ENCODE assay signal across 15 cellular contexts in genomic region chr7:157714166-157715070, GRCh38.
A peak's percentile ranks its signal among the peaks of the same experiment; 100 is the strongest.
DNase-seq lines count a peak whose midpoint lies in the region; ATAC-seq and TF ChIP-seq lines count a peak whose summit lies in the region.
"Had no signal": no experiment of that assay in that cellular context is flagged by ENCODE, and none has a peak within 500 bp of the region (broad histone marks: within the 10 kb centered on the region; RNA-seq: fewer than 3 reads in every experiment).

No MANE protein-coding gene starts in this region.

- DNase-seq in activated T-cell treated with anti-CD3 and anti-CD28 coated beads, Interleukin-2, amount 50 U/mL, for 1 hour = peak; percentile 7
- DNase-seq in activated T-cell treated with anti-CD3 and anti-CD28 coated beads for 4 hours (no peak), Peyer's patch (peak in 2 of 3 donors; percentile 26 to 33), lower lobe of right lung (peak; percentile 28), sigmoid colon (peak; percentile 36), RWPE1 (ENCODE audit: low spot score) (no peak)
- no peak for DNase-seq in effector CD8-positive, alpha-beta T cell (lab: John Stamatoyannopoulos, UW)
- DNase-seq: ACHN; C1 segment of cervical spinal cord; Calu3; CD4-positive, alpha-beta T cell; DMS 273 treated with DMSO at 0.1 percent for 48 hours had no signal

- no peak overlapping the region for H3K27ac ChIP-seq in Peyer's patch
- H3K27ac ChIP-seq in lower lobe of right lung = no peak overlapping the region
- no peak overlapping the region for H3K27ac ChIP-seq in sigmoid colon
- H3K27ac ChIP-seq in RWPE1 = no peak overlapping the region

- CTCF ChIA-PET in RWPE1 (lab: Yijun Ruan, JAX) = no interaction called here

- POLR2A ChIA-PET in RWPE1 (lab: Yijun Ruan, JAX; ENCODE audit: low non-redundant PET) = no interaction called here

- no peak for TF ChIP-seq EP300 in sigmoid colon (IDR thresholded peaks at IDR 0.05)

- H3K4me1 ChIP-seq in Peyer's patch = no peaks in the 10 kb centered on the region
- no peaks in the 10 kb centered on the region for H3K4me1 ChIP-seq in lower lobe of right lung
- no peaks in the 10 kb centered on the region for H3K4me1 ChIP-seq in sigmoid colon

- ATAC-seq in lower lobe of right lung (peak in 1 of 2 donors; percentile 11), GM21619 (IDR thresholded peaks at IDR 0.05; ENCODE audit: unreplicated experiment) (no peak)
- ATAC-seq: GM12878, GM23338 had no signal

- H3K27me3 ChIP-seq in Peyer's patch = no peaks in the 10 kb centered on the region
- H3K27me3 ChIP-seq in lower lobe of right lung (ENCODE audit: low read depth) = no peaks in the 10 kb centered on the region
- H3K27me3 ChIP-seq in sigmoid colon = peaks cover 0 to 6% (median 0%) of the 10 kb centered on the region in 3 donors

- H3K4me3 ChIP-seq in Peyer's patch = no peak overlapping the region
- no peak overlapping the region for H3K4me3 ChIP-seq in lower lobe of right lung
- no peak overlapping the region for H3K4me3 ChIP-seq in sigmoid colon
- H3K4me3 ChIP-seq: GM12878, GM23338 had no signal

- H3K36me3 ChIP-seq in Peyer's patch (no peaks in the 10 kb centered on the region), lower lobe of right lung (no peaks in the 10 kb centered on the region), sigmoid colon (no peaks in the 10 kb centered on the region)

- H3K9me3 ChIP-seq in Peyer's patch (no peaks in the 10 kb centered on the region), lower lobe of right lung (no peaks in the 10 kb centered on the region), sigmoid colon (no peaks in the 10 kb centered on the region)

- no peak for TF ChIP-seq CTCF in Peyer's patch (IDR thresholded peaks at IDR 0.05)
- no peak for TF ChIP-seq CTCF in lower lobe of right lung (IDR thresholded peaks at IDR 0.05)
- no peak for TF ChIP-seq CTCF in sigmoid colon (IDR thresholded peaks at IDR 0.05)
- TF ChIP-seq CTCF in RWPE1 (conservative IDR thresholded peaks at IDR 0.05; ENCODE audit: low read depth) = no peak

- intact Hi-C loops in lower lobe of right lung (cut with DNase I) = no loop called here
- intact Hi-C loops in sigmoid colon (cut with DNase I) = no loop called here

- 87 to 91% methylated on average over 29 of the region's 29 CpGs for WGBS in sigmoid colon, 2 donors

- no peak for TF ChIP-seq POLR2A in Peyer's patch (IDR thresholded peaks at IDR 0.05)
- no peak for TF ChIP-seq POLR2A in sigmoid colon (IDR thresholded peaks at IDR 0.05)

Comparison
In these comparisons a context has a peak if more than half of its experiments do, and no peak if none do; other contexts are left out.
1. DNase-seq: peak in activated T-cell treated with anti-CD3 and anti-CD28 coated beads, Interleukin-2, amount 50 U/mL, for 1 hour (single experiment), Peyer's patch (2 of 3), lower lobe of right lung (single experiment) and sigmoid colon (single experiment); none in activated T-cell treated with anti-CD3 and anti-CD28 coated beads for 4 hours (single experiment), effector CD8-positive, alpha-beta T cell (single experiment) and RWPE1 (single experiment).